Comparison of ENCODE assay signal across 12 cellular contexts in the genomic region with DNA sequence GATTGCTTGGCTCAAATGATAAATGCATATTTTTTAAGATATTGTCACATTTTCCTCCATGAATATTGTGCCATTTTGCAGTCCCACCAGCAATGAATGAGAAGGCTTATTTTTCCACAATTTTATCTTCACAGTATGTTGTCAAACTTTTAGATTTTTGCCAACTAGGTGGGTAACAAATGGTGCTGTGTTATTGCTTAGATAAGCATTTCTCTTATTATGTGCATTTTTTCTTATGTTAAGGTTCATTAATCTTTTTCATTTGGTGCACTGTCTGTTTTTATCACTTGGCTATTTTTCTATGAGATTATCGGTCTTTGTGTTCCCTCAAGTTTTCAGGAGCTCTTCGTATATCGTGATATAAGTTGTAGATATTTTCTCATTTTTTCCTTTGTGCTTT. TPM values are rescaled to one million over a fixed set of nuclear protein-coding genes. Genes with fewer than 3 reads are reported as not detected.
"Had no signal": no experiment of that assay in that cellular context is flagged by ENCODE, and none has a peak within 500 bp of the region (broad histone marks: within the 10 kb centered on the region; RNA-seq: fewer than 3 reads in every experiment).

No MANE protein-coding gene starts in this region.

- H3K27ac ChIP-seq: GM23248 had no signal

- H3K36me3 ChIP-seq: HAP-1 had no signal

- ATAC-seq: GM23338, HCT116 had no signal

- H3K4me2 ChIP-seq: GM23338 had no signal

- H3K9me3 ChIP-seq: HAP-1 had no signal

- H3K9ac ChIP-seq: GM23248 had no signal

- H3K4me3 ChIP-seq: GM23248, GM23338, HAP-1 had no signal

- DNase-seq: GM23248, GOT3, H7, H9, HCEC 1CT, HFFc6 had no signal

- FAIRE-seq: H1, H54 had no signal

- H2AFZ ChIP-seq: GM23248, GM23338 had no signal

RNA-seq across cellular contexts. Expression of a gene that starts 13.4 kb away (rescaled TPM):
- total RNA-seq: GM23248, GM23338, H1, H4, H7, H9, HFFc6 had no signal
- polyA plus RNA-seq: GM23248, GM23338, H1 had no signal

RNA-seq across cellular contexts. Expression of a gene that starts 32.1 kb away (rescaled TPM):
- total RNA-seq: GM23248 had no signal
